ENCODE assay signal across 21 cellular contexts in genomic region chr9:125679597-125680189, GRCh38.
"Had no signal": no experiment of that assay in that cellular context is flagged by ENCODE, and none has a peak within 500 bp of the region (broad histone marks: within the 10 kb centered on the region; RNA-seq: fewer than 3 reads in every experiment).

No MANE protein-coding gene starts in this region.

- DNase-seq: activated CD4-positive, alpha-beta T cell treated with anti-CD3 and anti-CD28 coated beads, Interleukin-2, amount 10 ng/mL, durations not matched to agents 24 days and 14 days; activated CD8-positive, alpha-beta T cell treated with anti-CD3 and anti-CD28 coated beads for 36 hours; activated naive CD4-positive, alpha-beta T cell treated with Interleukin-2 at 50 U/mL for 16 hours; activated naive CD8-positive, alpha-beta T cell treated with anti-CD3 and anti-CD28 coated beads, Interleukin-2, amount 10 ng/mL, durations not matched to agents 7 days and 5 days; activated T-cell treated with anti-CD3 and anti-CD28 coated beads, Interleukin-2, amount 50 U/mL, for 1 hour; amygdala; effector memory CD8-positive, alpha-beta T cell; erythroblast; hypothalamus; islet precursor cell; left lung; midbrain; occipital lobe; right cardiac atrium; T-helper 9 cell; transverse colon; uterus had no signal

- H3K4me3 ChIP-seq: left lung, prostate gland, skin epidermis, transverse colon, uterus had no signal

- ATAC-seq: activated CD8-positive, alpha-beta T cell treated with anti-CD3 and anti-CD28 coated beads for 36 hours; activated T-helper 17 cell treated with anti-CD3 and anti-CD28 coated beads, Interleukin-2, amount 50 U/mL, for 72 hours; effector memory CD8-positive, alpha-beta T cell; left lung; right cardiac atrium had no signal

- H3K9me3 ChIP-seq: left lung, prostate gland, transverse colon, uterus had no signal

- H3K27me3 ChIP-seq: left lung, transverse colon, uterus had no signal

- FAIRE-seq: frontal cortex had no signal

- H3K36me3 ChIP-seq: prostate gland, transverse colon, uterus had no signal

- H3K4me1 ChIP-seq: prostate gland, uterus had no signal

- H3K27ac ChIP-seq: left lung, prostate gland, skin epidermis, transverse colon, uterus had no signal
